In genomic region chr5:123089572-123089970, GRCh38 we compare ENCODE assay signal across 8 cellular contexts. TPM values are rescaled to one million over a fixed set of nuclear protein-coding genes. Genes with fewer than 3 reads are reported as not detected.
DNase-seq lines count a peak whose midpoint lies in the region; ATAC-seq and TF ChIP-seq lines count a peak whose summit lies in the region.

No MANE protein-coding gene starts in this region.

- H3K4me3 Mint-ChIP-seq in activated CD8-positive, alpha-beta memory T cell treated with anti-CD3 and anti-CD28 coated beads, Interleukin-2, amount 10 ng/mL, durations not matched to agents 7 days and 5 days = no peak overlapping the region
- H3K4me3 Mint-ChIP-seq in naive thymus-derived CD8-positive, alpha-beta T cell = peak overlapping the region in 2 of 10 donors; percentile 40 to 47

- peak overlapping the region; percentile 66 for H3K27ac ChIP-seq in upper lobe of right lung

- no peaks in the 10 kb centered on the region for H3K36me3 ChIP-seq in upper lobe of right lung

- 1 to 4% methylated on average over 5 to 10 of the region's 41 CpGs for WGBS in lower leg skin, 2 donors

- H3K9me3 ChIP-seq in upper lobe of right lung = no peaks in the 10 kb centered on the region

- ATAC-seq in Right ventricle myocardium inferior (peak; percentile 20), upper lobe of right lung (peak; percentile 34), HG03457 (IDR thresholded peaks at IDR 0.05; ENCODE audit: unreplicated experiment) (no peak)
- ATAC-seq in activated CD8-positive, alpha-beta memory T cell treated with anti-CD3 and anti-CD28 coated beads, Interleukin-2, amount 10 ng/mL, durations not matched to agents 7 days and 5 days = no peak
- no peak for ATAC-seq in naive thymus-derived CD8-positive, alpha-beta T cell

- H3K27ac Mint-ChIP-seq in activated CD8-positive, alpha-beta memory T cell treated with anti-CD3 and anti-CD28 coated beads, Interleukin-2, amount 10 ng/mL, durations not matched to agents 7 days and 5 days = no peak overlapping the region
- no peak overlapping the region for H3K27ac Mint-ChIP-seq in naive thymus-derived CD8-positive, alpha-beta T cell

- H3K36me3 Mint-ChIP-seq in activated CD8-positive, alpha-beta memory T cell treated with anti-CD3 and anti-CD28 coated beads, Interleukin-2, amount 10 ng/mL, durations not matched to agents 7 days and 5 days = peaks cover 4% of the 10 kb centered on the region
- H3K36me3 Mint-ChIP-seq in naive thymus-derived CD8-positive, alpha-beta T cell = peaks cover 0 to 5% (median 5%) of the 10 kb centered on the region in 3 donors

- H3K9me3 Mint-ChIP-seq in activated CD8-positive, alpha-beta memory T cell treated with anti-CD3 and anti-CD28 coated beads, Interleukin-2, amount 10 ng/mL, durations not matched to agents 7 days and 5 days (ENCODE audit: low read depth) = no peaks in the 10 kb centered on the region
- no peaks in the 10 kb centered on the region for H3K9me3 Mint-ChIP-seq in naive thymus-derived CD8-positive, alpha-beta T cell

- no peak for TF ChIP-seq CTCF in cardiac fibroblast (IDR thresholded peaks at IDR 0.05; ENCODE audit: low read depth, low read length)
- TF ChIP-seq CTCF in lower leg skin (IDR thresholded peaks at IDR 0.05) = no peak
- TF ChIP-seq CTCF in upper lobe of right lung (IDR thresholded peaks at IDR 0.05) = no peak

- peaks cover 82% of the 10 kb centered on the region for H3K27me3 Mint-ChIP-seq in activated CD8-positive, alpha-beta memory T cell treated with anti-CD3 and anti-CD28 coated beads, Interleukin-2, amount 10 ng/mL, durations not matched to agents 7 days and 5 days
- peaks cover 40 to 87% (median 65%) of the 10 kb centered on the region in 5 donors for H3K27me3 Mint-ChIP-seq in naive thymus-derived CD8-positive, alpha-beta T cell

- TF ChIP-seq POLR2A in lower leg skin (IDR thresholded peaks at IDR 0.05) = no peak

- peaks cover 20% of the 10 kb centered on the region for H3K4me1 ChIP-seq in upper lobe of right lung

- no peak for DNase-seq in Right ventricle myocardium inferior (ENCODE audit: missing footprints)
- no peak for DNase-seq in cardiac septum (ENCODE audit: low spot score)
- DNase-seq in cardiac fibroblast (ENCODE audit: low read depth in 2 of 2) = peak; percentile 51 to 61
- no peak for DNase-seq in lower leg skin (ENCODE audit: low spot score in 2 of 2)
- no peak for DNase-seq in upper lobe of right lung
- DNase-seq in activated CD8-positive, alpha-beta memory T cell treated with anti-CD3 and anti-CD28 coated beads, Interleukin-2, amount 10 ng/mL, durations not matched to agents 7 days and 5 days = no peak
- no peak for DNase-seq in naive thymus-derived CD8-positive, alpha-beta T cell

- intact Hi-C loops in Right ventricle myocardium inferior (cut with DNase I) = no loop called here
- intact Hi-C loops in cardiac septum (cut with DNase I) = no loop called here
- intact Hi-C loops in lower leg skin (cut with DNase I; ENCODE audit: low total_unique reads) = no loop called here
- intact Hi-C loops in upper lobe of right lung (cut with DNase I) = no loop called here

- peak overlapping the region; percentile 54 to 60 for H3K4me3 ChIP-seq in cardiac fibroblast (replicated peaks in 1 of 2; ENCODE audit: low read depth in 2 of 2, low read length in 2 of 2)
- H3K4me3 ChIP-seq in lower leg skin (ENCODE audit: low read depth, poor library complexity, severe bottlenecking) = peak overlapping the region; percentile 44
- peak overlapping the region; percentile 58 for H3K4me3 ChIP-seq in upper lobe of right lung

- CTCF ChIA-PET in activated CD8-positive, alpha-beta memory T cell treated with anti-CD3 and anti-CD28 coated beads, Interleukin-2, amount 10 ng/mL, durations not matched to agents 7 days and 5 days (lab: Charles Lee) = no interaction called here

- H3K4me1 Mint-ChIP-seq in activated CD8-positive, alpha-beta memory T cell treated with anti-CD3 and anti-CD28 coated beads, Interleukin-2, amount 10 ng/mL, durations not matched to agents 7 days and 5 days = peaks cover 23% of the 10 kb centered on the region
- peaks cover 13 to 53% (median 29%) of the 10 kb centered on the region in 4 donors for H3K4me1 Mint-ChIP-seq in naive thymus-derived CD8-positive, alpha-beta T cell

- H3K27me3 ChIP-seq in upper lobe of right lung = peaks cover 79% of the 10 kb centered on the region

- POLR2A ChIA-PET in naive thymus-derived CD8-positive, alpha-beta T cell (lab: Charles Lee) = no interaction called here

RNA-seq across cellular contexts. Expression of gene PRDM6, which starts 0.5 kb away (rescaled TPM):
- total RNA-seq in Right ventricle myocardium inferior (0.81 TPM), cardiac septum (1.6 TPM), lower leg skin (under 1 TPM in 3 of 4 donors, not detected in 1; 0.10 to 0.80 (median 0.16) TPM), upper lobe of right lung (8.9 TPM)
- not detected for total RNA-seq in activated CD8-positive, alpha-beta memory T cell treated with anti-CD3 and anti-CD28 coated beads, Interleukin-2, amount 10 ng/mL, durations not matched to agents 7 days and 5 days
- not detected for total RNA-seq in naive thymus-derived CD8-positive, alpha-beta T cell
- not detected for polyA plus RNA-seq in naive thymus-derived CD8-positive, alpha-beta T cell

RNA-seq across cellular contexts. Expression of gene PPIC, which starts 53.0 kb away (rescaled TPM):
- 46.0 TPM for total RNA-seq in Right ventricle myocardium inferior
- 40.0 TPM for total RNA-seq in cardiac septum
- 10 to 100 TPM; 11.3 to 17.5 (median 15.8) TPM for total RNA-seq in lower leg skin
- total RNA-seq in upper lobe of right lung = 43.0 TPM
- total RNA-seq in activated CD8-positive, alpha-beta memory T cell treated with anti-CD3 and anti-CD28 coated beads, Interleukin-2, amount 10 ng/mL, durations not matched to agents 7 days and 5 days = not detected
- not detected for total RNA-seq in naive thymus-derived CD8-positive, alpha-beta T cell
- not detected for polyA plus RNA-seq in naive thymus-derived CD8-positive, alpha-beta T cell

Comparison
In these comparisons a context has a peak if more than half of its experiments do, and no peak if none do; other contexts are left out.
1. ATAC-seq: peak in Right ventricle myocardium inferior (single experiment) and upper lobe of right lung (single experiment); none in activated CD8-positive, alpha-beta memory T cell treated with anti-CD3 and anti-CD28 coated beads, Interleukin-2, amount 10 ng/mL, durations not matched to agents 7 days and 5 days (single experiment), HG03457 (single experiment) and naive thymus-derived CD8-positive, alpha-beta T cell (0 of 2).
2. DNase-seq: peak in cardiac fibroblast (2 of 2); none in Right ventricle myocardium inferior (single experiment), cardiac septum (single experiment), lower leg skin (0 of 2), upper lobe of right lung (single experiment), activated CD8-positive, alpha-beta memory T cell treated with anti-CD3 and anti-CD28 coated beads, Interleukin-2, amount 10 ng/mL, durations not matched to agents 7 days and 5 days (single experiment) and naive thymus-derived CD8-positive, alpha-beta T cell (0 of 10).
3. RNA of gene PPIC, which starts 53.0 kb away (total RNA-seq): 46.0 TPM in Right ventricle myocardium inferior (single experiment), 43.0 TPM in upper lobe of right lung (single experiment), 40.0 TPM in cardiac septum (single experiment) and 11.3 to 17.5 TPM in lower leg skin; not detected in activated CD8-positive, alpha-beta memory T cell treated with anti-CD3 and anti-CD28 coated beads, Interleukin-2, amount 10 ng/mL, durations not matched to agents 7 days and 5 days and not detected in naive thymus-derived CD8-positive, alpha-beta T cell; every median in the first group is over 10 times any median in the second.
4. Peak in every context shown above with its lines, with median percentiles within 50 percentile points of each other: H3K4me3 ChIP-seq.